Comparison of ENCODE assay signal across 7 cellular contexts in the genomic region with DNA sequence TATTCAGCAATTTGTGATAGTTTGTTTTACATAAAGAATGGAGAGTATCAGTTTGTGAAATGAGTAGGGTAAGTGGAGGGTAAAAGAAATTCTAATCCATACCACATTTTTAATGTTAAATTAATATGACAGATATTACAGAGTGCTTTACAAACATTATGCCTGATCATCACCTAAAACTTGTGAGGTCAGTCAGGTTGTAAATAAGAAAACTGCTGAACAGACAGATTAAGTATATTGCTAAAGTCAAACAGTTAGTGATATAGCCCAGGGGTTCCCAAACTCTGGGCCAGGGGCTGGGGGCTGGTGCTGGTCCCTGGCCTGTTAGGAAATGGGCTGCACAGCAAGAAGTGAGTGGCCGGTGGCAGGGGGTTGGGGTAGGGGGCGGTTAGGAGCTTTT.
"Had no signal": no experiment of that assay in that cellular context is flagged by ENCODE, and none has a peak within 500 bp of the region (broad histone marks: within the 10 kb centered on the region; RNA-seq: fewer than 3 reads in every experiment).

No MANE protein-coding gene starts in this region.

- H3K27ac ChIP-seq: HL-60 had no signal

- DNase-seq: H9, HCEC 1CT, KG1 had no signal

- H3K4me2 ChIP-seq: GM23338 had no signal

- FAIRE-seq: H1, H54 had no signal

- H2AFZ ChIP-seq: GM23338 had no signal

- ATAC-seq: GM23338 had no signal

- H3K4me3 ChIP-seq: GM23338 had no signal
